Comparison of ENCODE assay signal across 36 cellular contexts in the genomic region with DNA sequence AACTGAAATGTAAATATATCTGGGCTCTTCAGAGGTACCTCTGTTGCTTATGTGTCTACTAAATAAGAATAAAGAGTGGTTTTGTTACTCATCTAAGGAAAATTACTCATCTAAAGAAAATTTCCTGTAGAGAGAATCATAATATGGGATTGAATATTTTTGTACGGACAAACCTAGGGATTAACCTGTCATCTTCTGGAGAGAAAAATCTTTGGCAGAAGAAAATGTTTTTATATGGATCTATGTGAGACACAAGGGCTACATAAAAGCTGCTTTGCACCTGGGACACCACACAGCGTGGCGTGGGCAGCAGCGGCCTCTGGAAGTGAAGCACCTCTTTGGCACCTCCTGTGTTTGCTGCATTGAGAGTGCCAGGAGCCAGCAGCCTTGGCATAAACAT.
A peak's percentile ranks its signal among the peaks of the same experiment; 100 is the strongest.
DNase-seq lines count a peak whose midpoint lies in the region; ATAC-seq, FAIRE-seq and TF ChIP-seq lines count a peak whose summit lies in the region.
"Had no signal": no experiment of that assay in that cellular context is flagged by ENCODE, and none has a peak within 500 bp of the region (broad histone marks: within the 10 kb centered on the region; RNA-seq: fewer than 3 reads in every experiment).

No MANE protein-coding gene starts in this region.

- no peaks in the 10 kb centered on the region for H3K79me2 ChIP-seq in PC-3 (ENCODE audit: low read length)
- H3K79me2 ChIP-seq in astrocyte (ENCODE audit: insufficient read depth, low read length) = no peaks in the 10 kb centered on the region

- peak; percentile 93 for ATAC-seq in PC-3
- no peak for ATAC-seq in GM19455 (IDR thresholded peaks at IDR 0.05; ENCODE audit: unreplicated experiment)
- ATAC-seq: CD8-positive, alpha-beta T cell; gastrocnemius medialis; HepG2; lower lobe of right lung; mucosa of descending colon; natural killer cell; psoas muscle; Right ventricle myocardium inferior had no signal

- H3K9me3 Mint-ChIP-seq in astrocyte (ENCODE audit: unreplicated experiment) = no peaks in the 10 kb centered on the region

- H3K36me3 Mint-ChIP-seq in astrocyte (ENCODE audit: low read depth, unreplicated experiment) = peaks cover 2% of the 10 kb centered on the region
- H3K36me3 Mint-ChIP-seq: activated naive CD4-positive, alpha-beta T cell treated with anti-CD3 and anti-CD28 coated beads, Interleukin-2, amount 10 ng/mL, durations not matched to agents 7 days and 5 days; CD8-positive, alpha-beta T cell; natural killer cell had no signal

- H3K36me3 ChIP-seq in PC-3 (ENCODE audit: low read depth, low read length) (no peaks in the 10 kb centered on the region), astrocyte (ENCODE audit: insufficient read depth, low read length) (no peaks in the 10 kb centered on the region)
- H3K36me3 ChIP-seq: BE2C, gastrocnemius medialis, HAP-1, lower lobe of right lung, tibial nerve had no signal

- POLR2A ChIA-PET in PC-3 (lab: Charles Lee; ENCODE audit: unreplicated experiment) = no interaction called here

- peak overlapping the region; percentile 44 for H3K4me3 ChIP-seq in PC-3 (ENCODE audit: low read length)
- H3K4me3 ChIP-seq in astrocyte (ENCODE audit: insufficient read depth, low read depth, low read length) = no peak overlapping the region
- H3K4me3 ChIP-seq: gastrocnemius medialis, HAP-1, lower lobe of right lung, mucosa of descending colon, psoas muscle, tibial nerve had no signal

- H3K4me1 ChIP-seq in PC-3 (ENCODE audit: insufficient read depth, low read length) = peaks cover 18% of the 10 kb centered on the region
- peaks cover 7% of the 10 kb centered on the region for H3K4me1 ChIP-seq in astrocyte (ENCODE audit: insufficient read depth, low read length)
- H3K4me1 ChIP-seq: BE2C, gastrocnemius medialis, HAP-1, lower lobe of right lung, psoas muscle, tibial nerve had no signal

- CTCF ChIA-PET in PC-3 (lab: Charles Lee) = no interaction called here

- FAIRE-seq in astrocyte (lab: Jason Lieb, UNC) = no peak
- FAIRE-seq: GM12891, HepG2 had no signal

- H3K27me3 ChIP-seq in PC-3 (ENCODE audit: low read length) (no peaks in the 10 kb centered on the region), astrocyte (ENCODE audit: insufficient read depth, low read length) (no peaks in the 10 kb centered on the region)
- H3K27me3 ChIP-seq: BE2C, gastrocnemius medialis, tibial nerve had no signal

- intact Hi-C loops in PC-3 (cut with micrococcal nuclease) = no loop called here

- H2AFZ ChIP-seq in PC-3 (ENCODE audit: low read length) = peak overlapping the region; percentile 28; the same call in 1 of the 2 replicates
- no peak overlapping the region for H2AFZ ChIP-seq in astrocyte (ENCODE audit: low read depth, low read length)

- H3K27me3 Mint-ChIP-seq in astrocyte (ENCODE audit: low read depth, unreplicated experiment) = no peaks in the 10 kb centered on the region
- H3K27me3 Mint-ChIP-seq: activated CD4-positive, alpha-beta memory T cell treated with anti-CD3 and anti-CD28 coated beads, Interleukin-2, amount 10 ng/mL, durations not matched to agents 7 days and 5 days; activated naive CD4-positive, alpha-beta T cell treated with anti-CD3 and anti-CD28 coated beads, Interleukin-2, amount 10 ng/mL, durations not matched to agents 7 days and 5 days; dendritic cell treated with granulocyte-macrophage colony-stimulating factor and Interleukin-4, amounts not matched to agents 40 ng/mL and 50 ng/mL, for 4 days had no signal

- H3K27ac Mint-ChIP-seq in astrocyte (ENCODE audit: unreplicated experiment) = no peak overlapping the region
- H3K27ac Mint-ChIP-seq: activated CD4-positive, alpha-beta memory T cell treated with anti-CD3 and anti-CD28 coated beads, Interleukin-2, amount 10 ng/mL, durations not matched to agents 7 days and 5 days; activated naive CD4-positive, alpha-beta T cell treated with anti-CD3 and anti-CD28 coated beads, Interleukin-2, amount 10 ng/mL, durations not matched to agents 7 days and 5 days; CD8-positive, alpha-beta T cell; dendritic cell treated with granulocyte-macrophage colony-stimulating factor and Interleukin-4, amounts not matched to agents 40 ng/mL and 50 ng/mL, for 4 days; endodermal cell; natural killer cell had no signal

- H3F3A ChIP-seq in PC-3 (ENCODE audit: low read length, unreplicated experiment) = no peaks in the 10 kb centered on the region

- DNase-seq in ELR (ENCODE audit: low read depth) (peak; percentile 69), PC-3 (peak; percentile 67), astrocyte (ENCODE audit: low read depth) (peak; percentile 57), glomerular visceral epithelial cell (ENCODE audit: extremely low spot score) (peak; percentile 25), NCI-H82 treated with DMSO at 0.1 percent for 48 hours (lab: John Stamatoyannopoulos, UW; ENCODE audit: unreplicated experiment) (no peak), GM13977 (ENCODE audit: low spot score) (no peak)
- no peak for DNase-seq in activated effector memory CD4-positive, alpha-beta T cell treated with Interleukin-2 at 50 U/mL for 16 hours
- DNase-seq: ACHN; activated CD4-positive, alpha-beta memory T cell treated with anti-CD3 and anti-CD28 coated beads, Interleukin-2, amount 10 ng/mL, durations not matched to agents 7 days and 5 days; activated CD8-positive, alpha-beta memory T cell treated with anti-CD3 and anti-CD28 coated beads, Interleukin-2, amount 50 U/mL, for 4 hours; activated naive CD4-positive, alpha-beta T cell treated with anti-CD3 and anti-CD28 coated beads, Interleukin-2, amount 10 ng/mL, durations not matched to agents 7 days and 5 days; anterior cingulate cortex; BE2C; CD8-positive, alpha-beta T cell; central memory CD4-positive, alpha-beta T cell; DMS 273 treated with DMSO at 0.1 percent for 48 hours; endodermal cell; gastrocnemius medialis; lower lobe of right lung; mucosa of descending colon; natural killer cell; NCI-H146; NCI-H2107; NCI-H446; NCI-H774; occipital lobe; psoas muscle; stimulated activated CD4-positive, alpha-beta T cell treated with anti-CD3 and anti-CD28 coated beads, Interleukin-4, amount 100 ng/mL, for 24 hours had no signal

- H3K9ac ChIP-seq in PC-3 (ENCODE audit: low read length) (no peak overlapping the region), astrocyte (ENCODE audit: low read length) (no peak overlapping the region)

- peak overlapping the region; percentile 57 for H3K27ac ChIP-seq in PC-3 (ENCODE audit: low read length)
- H3K27ac ChIP-seq in astrocyte (ENCODE audit: low read depth, low read length) = peak overlapping the region; percentile 53
- H3K27ac ChIP-seq: gastrocnemius medialis, HL-60, lower lobe of right lung, psoas muscle, tibial nerve had no signal

- no peaks in the 10 kb centered on the region for H3K9me2 ChIP-seq in PC-3 (replicated peaks; ENCODE audit: low read length)

- no peaks in the 10 kb centered on the region for H4K20me1 ChIP-seq in PC-3 (ENCODE audit: low read length)
- no peaks in the 10 kb centered on the region for H4K20me1 ChIP-seq in astrocyte (ENCODE audit: insufficient read depth, low read length)

- TF ChIP-seq CTCF in PC-3 (conservative IDR thresholded peaks at IDR 0.05; ENCODE audit: low read depth, low read length) (no peak), astrocyte (IDR thresholded peaks at IDR 0.05; ENCODE audit: insufficient read depth, low read depth, low read length) (no peak), GM13977 (IDR thresholded peaks at IDR 0.05; ENCODE audit: extremely low read depth, insufficient read depth, missing control alignments) (no peak)

- in situ Hi-C loops in GM13977 (cut with MboI; ENCODE audit: low pct_unique_long_range_greater_than_20kb, low sequenced_read_pairs, unreplicated experiment) = no loop called here

- H3K4me3 Mint-ChIP-seq in astrocyte (ENCODE audit: unreplicated experiment) = no peak overlapping the region
- H3K4me3 Mint-ChIP-seq: activated CD4-positive, alpha-beta memory T cell treated with anti-CD3 and anti-CD28 coated beads, Interleukin-2, amount 10 ng/mL, durations not matched to agents 7 days and 5 days; activated naive CD4-positive, alpha-beta T cell treated with anti-CD3 and anti-CD28 coated beads, Interleukin-2, amount 10 ng/mL, durations not matched to agents 7 days and 5 days; CD8-positive, alpha-beta T cell; dendritic cell treated with granulocyte-macrophage colony-stimulating factor and Interleukin-4, amounts not matched to agents 40 ng/mL and 50 ng/mL, for 4 days; endodermal cell; natural killer cell had no signal

- H3K9me3 ChIP-seq in PC-3 (ENCODE audit: low read length) (no peaks in the 10 kb centered on the region), astrocyte (ENCODE audit: insufficient read depth, low read depth, low read length) (no peaks in the 10 kb centered on the region)
- H3K9me3 ChIP-seq: BE2C, gastrocnemius medialis, HAP-1, lower lobe of right lung, mucosa of descending colon, tibial nerve had no signal

- H3K4me2 ChIP-seq in PC-3 (ENCODE audit: low read length) (peak overlapping the region; percentile 63), astrocyte (ENCODE audit: low read length) (peak overlapping the region; percentile 62)

- peaks cover 7% of the 10 kb centered on the region for H3K4me1 Mint-ChIP-seq in astrocyte (ENCODE audit: low read depth, unreplicated experiment)
- H3K4me1 Mint-ChIP-seq: activated CD4-positive, alpha-beta memory T cell treated with anti-CD3 and anti-CD28 coated beads, Interleukin-2, amount 10 ng/mL, durations not matched to agents 7 days and 5 days; activated naive CD4-positive, alpha-beta T cell treated with anti-CD3 and anti-CD28 coated beads, Interleukin-2, amount 10 ng/mL, durations not matched to agents 7 days and 5 days; endodermal cell; natural killer cell had no signal

- BruUV-seq in PC-3 (replicated peaks; lab: Mats Ljungman, UMichigan) = no TSS peak

Comparison
In these comparisons a context has a peak if more than half of its experiments do, and no peak if none do; other contexts are left out.
1. DNase-seq: peak in ELR (single experiment), PC-3 (single experiment), astrocyte (single experiment) and glomerular visceral epithelial cell (single experiment); none in activated effector memory CD4-positive, alpha-beta T cell treated with Interleukin-2 at 50 U/mL for 16 hours (single experiment), NCI-H82 treated with DMSO at 0.1 percent for 48 hours (single experiment) and GM13977 (single experiment).